ENCODE assay signal across 8 cellular contexts in genomic region chr3:48595075-48595525, GRCh38. TPM values are rescaled to one million over a fixed set of nuclear protein-coding genes. Genes with fewer than 3 reads are reported as not detected.
DNase-seq lines count a peak whose midpoint lies in the region; ATAC-seq and TF ChIP-seq lines count a peak whose summit lies in the region.

Gene COL7A1, minus strand, starts transcription at chr3:48595329. Its CDS starts 170 bp downstream, at chr3:48595159.

- H3K27ac Mint-ChIP-seq in nephron progenitor cell = peak within 1 kb of the TSS; percentile 96

- H3K4me3 ChIP-seq in Peyer's patch = peak within 1 kb of the TSS; percentile 22 to 49 (median 34)

- H3K36me3 ChIP-seq in Peyer's patch = peaks cover 0 to 15% (median 0%) of the 10 kb centered on the region in 3 donors

- no peak within 1 kb of the TSS for H3K4me3 Mint-ChIP-seq in nephron progenitor cell

- H3K36me3 Mint-ChIP-seq in nephron progenitor cell (ENCODE audit: low read depth) = peaks cover 20% of the 10 kb centered on the region

- no peaks in the 10 kb centered on the region for H3K27me3 Mint-ChIP-seq in nephron progenitor cell (ENCODE audit: low read depth, poor library complexity)

- H3K4me1 ChIP-seq in Peyer's patch = peaks cover 0 to 30% (median 3%) of the 10 kb centered on the region in 4 donors

- no peak for TF ChIP-seq POLR2A in Peyer's patch (IDR thresholded peaks at IDR 0.05)

- peak within 1 kb of the TSS in 3 of 4 donors; percentile 33 to 87 (median 38) for H3K27ac ChIP-seq in Peyer's patch

- ATAC-seq in HG02610 (IDR thresholded peaks at IDR 0.05; ENCODE audit: unreplicated experiment) (no peak), HG02884 (IDR thresholded peaks at IDR 0.05; ENCODE audit: unreplicated experiment) (no peak)

- TF ChIP-seq CTCF in Peyer's patch (IDR thresholded peaks at IDR 0.05) (no peak), nephron progenitor cell (IDR thresholded peaks at IDR 0.05) (no peak)

- no peaks in the 10 kb centered on the region for H3K9me3 ChIP-seq in Peyer's patch

- peaks cover 47% of the 10 kb centered on the region for H3K4me1 Mint-ChIP-seq in nephron progenitor cell

- peak; percentile 55 for DNase-seq in AG20443 (ENCODE audit: low spot score)
- DNase-seq in Peyer's patch = no peak
- peak; percentile 51 for DNase-seq in fibroblast of gingiva (ENCODE audit: low read depth)
- DNase-seq in nephron progenitor cell = no peak
- no peak for DNase-seq in T-helper 2 cell
- DNase-seq in UCSD-AML1 (lab: John Stamatoyannopoulos, UW; ENCODE audit: unreplicated experiment) = no peak

- no peaks in the 10 kb centered on the region for H3K27me3 ChIP-seq in Peyer's patch

- H3K9me3 Mint-ChIP-seq in nephron progenitor cell = no peaks in the 10 kb centered on the region

RNA-seq across cellular contexts. Expression of gene COL7A1, which starts in this region (rescaled TPM):
- 100 to 1,000 TPM in 1 of 4 donors, 10 to 100 TPM in 2, 1 to 10 TPM in 1; 7.5 to 101 (median 21.7) TPM for total RNA-seq in Peyer's patch

Comparison
In these comparisons a context has a peak if more than half of its experiments do, and no peak if none do; other contexts are left out.
1. DNase-seq: peak in AG20443 (single experiment) and fibroblast of gingiva (single experiment); none in Peyer's patch (0 of 3), nephron progenitor cell (single experiment), T-helper 2 cell (0 of 5) and UCSD-AML1 (single experiment).